ENCODE assay signal across 3 cellular contexts in the genomic region with DNA sequence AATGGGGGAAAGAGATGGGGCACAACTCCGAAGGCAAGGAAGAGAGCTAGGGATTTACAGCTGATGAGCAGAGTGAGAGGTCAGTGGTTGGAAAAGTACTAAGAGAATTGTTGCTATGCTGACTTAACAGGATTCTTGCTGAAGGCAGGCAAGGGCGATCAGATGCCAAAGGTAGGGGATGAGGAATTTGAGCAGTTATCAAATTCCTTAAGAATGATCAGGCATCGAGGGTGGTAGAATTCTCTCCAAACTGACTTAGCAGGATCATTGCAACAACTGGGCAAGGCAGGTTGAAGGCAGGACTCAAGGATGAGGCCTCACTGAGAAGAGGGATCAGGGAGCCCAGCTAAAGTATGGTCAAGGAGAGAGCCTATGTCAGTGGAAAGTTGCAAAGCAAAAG.
TF ChIP-seq lines count a peak whose summit lies in the region.

No MANE protein-coding gene starts in this region.

TF ChIP-seq in GM23338, 12 proteins besides CTCF, POLR2A, EP300 and RAD21 (continues in another document):
- TF ChIP-seq NANOG (IDR thresholded peaks at IDR 0.05; ENCODE audit: borderline replicate concordance) = no peak
- no peak for TF ChIP-seq STAT1 (IDR thresholded peaks at IDR 0.05; ENCODE audit: unreplicated experiment)
- TF ChIP-seq JUNB (IDR thresholded peaks at IDR 0.05; ENCODE audit: unreplicated experiment) = no peak
- TF ChIP-seq, protein P1, sequence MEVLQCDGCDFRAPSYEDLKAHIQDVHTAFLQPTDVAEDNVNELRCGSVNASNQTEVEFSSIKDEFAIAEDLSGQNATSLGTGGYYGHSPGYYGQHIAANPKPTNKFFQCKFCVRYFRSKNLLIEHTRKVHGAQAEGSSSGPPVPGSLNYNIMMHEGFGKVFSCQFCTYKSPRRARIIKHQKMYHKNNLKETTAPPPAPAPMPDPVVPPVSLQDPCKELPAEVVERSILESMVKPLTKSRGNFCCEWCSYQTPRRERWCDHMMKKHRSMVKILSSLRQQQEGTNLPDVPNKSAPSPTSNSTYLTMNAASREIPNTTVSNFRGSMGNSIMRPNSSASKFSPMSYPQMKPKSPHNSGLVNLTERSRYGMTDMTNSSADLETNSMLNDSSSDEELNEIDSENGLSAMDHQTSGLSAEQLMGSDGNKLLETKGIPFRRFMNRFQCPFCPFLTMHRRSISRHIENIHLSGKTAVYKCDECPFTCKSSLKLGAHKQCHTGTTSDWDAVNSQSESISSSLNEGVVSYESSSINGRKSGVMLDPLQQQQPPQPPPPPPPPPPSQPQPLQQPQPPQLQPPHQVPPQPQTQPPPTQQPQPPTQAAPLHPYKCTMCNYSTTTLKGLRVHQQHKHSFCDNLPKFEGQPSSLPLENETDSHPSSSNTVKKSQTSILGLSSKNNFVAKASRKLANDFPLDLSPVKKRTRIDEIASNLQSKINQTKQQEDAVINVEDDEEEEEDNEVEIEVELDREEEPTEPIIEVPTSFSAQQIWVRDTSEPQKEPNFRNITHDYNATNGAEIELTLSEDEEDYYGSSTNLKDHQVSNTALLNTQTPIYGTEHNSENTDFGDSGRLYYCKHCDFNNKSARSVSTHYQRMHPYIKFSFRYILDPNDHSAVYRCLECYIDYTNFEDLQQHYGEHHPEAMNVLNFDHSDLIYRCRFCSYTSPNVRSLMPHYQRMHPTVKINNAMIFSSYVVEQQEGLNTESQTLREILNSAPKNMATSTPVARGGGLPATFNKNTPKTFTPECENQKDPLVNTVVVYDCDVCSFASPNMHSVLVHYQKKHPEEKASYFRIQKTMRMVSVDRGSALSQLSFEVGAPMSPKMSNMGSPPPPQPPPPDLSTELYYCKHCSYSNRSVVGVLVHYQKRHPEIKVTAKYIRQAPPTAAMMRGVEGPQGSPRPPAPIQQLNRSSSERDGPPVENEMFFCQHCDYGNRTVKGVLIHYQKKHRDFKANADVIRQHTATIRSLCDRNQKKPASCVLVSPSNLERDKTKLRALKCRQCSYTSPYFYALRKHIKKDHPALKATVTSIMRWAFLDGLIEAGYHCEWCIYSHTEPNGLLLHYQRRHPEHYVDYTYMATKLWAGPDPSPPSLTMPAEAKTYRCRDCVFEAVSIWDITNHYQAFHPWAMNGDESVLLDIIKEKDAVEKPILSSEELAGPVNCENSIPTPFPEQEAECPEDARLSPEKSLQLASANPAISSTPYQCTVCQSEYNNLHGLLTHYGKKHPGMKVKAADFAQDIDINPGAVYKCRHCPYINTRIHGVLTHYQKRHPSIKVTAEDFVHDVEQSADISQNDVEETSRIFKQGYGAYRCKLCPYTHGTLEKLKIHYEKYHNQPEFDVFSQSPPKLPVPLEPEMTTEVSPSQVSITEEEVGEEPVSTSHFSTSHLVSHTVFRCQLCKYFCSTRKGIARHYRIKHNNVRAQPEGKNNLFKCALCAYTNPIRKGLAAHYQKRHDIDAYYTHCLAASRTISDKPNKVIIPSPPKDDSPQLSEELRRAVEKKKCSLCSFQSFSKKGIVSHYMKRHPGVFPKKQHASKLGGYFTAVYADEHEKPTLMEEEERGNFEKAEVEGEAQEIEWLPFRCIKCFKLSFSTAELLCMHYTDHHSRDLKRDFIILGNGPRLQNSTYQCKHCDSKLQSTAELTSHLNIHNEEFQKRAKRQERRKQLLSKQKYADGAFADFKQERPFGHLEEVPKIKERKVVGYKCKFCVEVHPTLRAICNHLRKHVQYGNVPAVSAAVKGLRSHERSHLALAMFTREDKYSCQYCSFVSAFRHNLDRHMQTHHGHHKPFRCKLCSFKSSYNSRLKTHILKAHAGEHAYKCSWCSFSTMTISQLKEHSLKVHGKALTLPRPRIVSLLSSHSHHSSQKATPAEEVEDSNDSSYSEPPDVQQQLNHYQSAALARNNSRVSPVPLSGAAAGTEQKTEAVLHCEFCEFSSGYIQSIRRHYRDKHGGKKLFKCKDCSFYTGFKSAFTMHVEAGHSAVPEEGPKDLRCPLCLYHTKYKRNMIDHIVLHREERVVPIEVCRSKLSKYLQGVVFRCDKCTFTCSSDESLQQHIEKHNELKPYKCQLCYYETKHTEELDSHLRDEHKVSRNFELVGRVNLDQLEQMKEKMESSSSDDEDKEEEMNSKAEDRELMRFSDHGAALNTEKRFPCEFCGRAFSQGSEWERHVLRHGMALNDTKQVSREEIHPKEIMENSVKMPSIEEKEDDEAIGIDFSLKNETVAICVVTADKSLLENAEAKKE (CRISPR knock-in tag; IDR thresholded peaks at IDR 0.05) = no peak
- TF ChIP-seq ZNF114 (CRISPR knock-in tag; IDR thresholded peaks at IDR 0.05) = no peak
- no peak for TF ChIP-seq CREB1 (CRISPR knock-in tag; IDR thresholded peaks at IDR 0.05; ENCODE audit: low read depth)
- no peak for TF ChIP-seq EZH2phosphoT487 (IDR thresholded peaks at IDR 0.05; ENCODE audit: unreplicated experiment)
- no peak for TF ChIP-seq EZH2 (IDR thresholded peaks at IDR 0.05; ENCODE audit: low read depth, unreplicated experiment)

TF ChIP-seq in H1, 55 proteins besides CTCF, POLR2A, EP300 and RAD21 (continues in another document):
- TF ChIP-seq MAFK (IDR thresholded peaks at IDR 0.05; ENCODE audit: low read depth, low read length) (no peak), SP1 (IDR thresholded peaks at IDR 0.05; ENCODE audit: low read depth, low read length) (no peak), SRF (IDR thresholded peaks at IDR 0.05; ENCODE audit: low read depth, low read length) (no peak), BACH1 (IDR thresholded peaks at IDR 0.05; ENCODE audit: low read length) (no peak), KDM4A (IDR thresholded peaks at IDR 0.05; ENCODE audit: low read depth, low read length, severe bottlenecking) (no peak), ATF3 (IDR thresholded peaks at IDR 0.05; ENCODE audit: insufficient read depth, low read depth, low read length) (no peak), CTBP2 (IDR thresholded peaks at IDR 0.05; ENCODE audit: borderline replicate concordance, insufficient read depth, insufficient read length, low read length) (no peak), GTF2F1 (IDR thresholded peaks at IDR 0.05; ENCODE audit: borderline replicate concordance, low read depth, low read length) (no peak)
- TF ChIP-seq, protein P2, sequence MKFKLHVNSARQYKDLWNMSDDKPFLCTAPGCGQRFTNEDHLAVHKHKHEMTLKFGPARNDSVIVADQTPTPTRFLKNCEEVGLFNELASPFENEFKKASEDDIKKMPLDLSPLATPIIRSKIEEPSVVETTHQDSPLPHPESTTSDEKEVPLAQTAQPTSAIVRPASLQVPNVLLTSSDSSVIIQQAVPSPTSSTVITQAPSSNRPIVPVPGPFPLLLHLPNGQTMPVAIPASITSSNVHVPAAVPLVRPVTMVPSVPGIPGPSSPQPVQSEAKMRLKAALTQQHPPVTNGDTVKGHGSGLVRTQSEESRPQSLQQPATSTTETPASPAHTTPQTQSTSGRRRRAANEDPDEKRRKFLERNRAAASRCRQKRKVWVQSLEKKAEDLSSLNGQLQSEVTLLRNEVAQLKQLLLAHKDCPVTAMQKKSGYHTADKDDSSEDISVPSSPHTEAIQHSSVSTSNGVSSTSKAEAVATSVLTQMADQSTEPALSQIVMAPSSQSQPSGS (IDR thresholded peaks at IDR 0.05; ENCODE audit: low read length) = no peak

TF ChIP-seq in SK-N-SH, 30 proteins besides CTCF, POLR2A, EP300 and RAD21:
- TF ChIP-seq, protein P3, sequence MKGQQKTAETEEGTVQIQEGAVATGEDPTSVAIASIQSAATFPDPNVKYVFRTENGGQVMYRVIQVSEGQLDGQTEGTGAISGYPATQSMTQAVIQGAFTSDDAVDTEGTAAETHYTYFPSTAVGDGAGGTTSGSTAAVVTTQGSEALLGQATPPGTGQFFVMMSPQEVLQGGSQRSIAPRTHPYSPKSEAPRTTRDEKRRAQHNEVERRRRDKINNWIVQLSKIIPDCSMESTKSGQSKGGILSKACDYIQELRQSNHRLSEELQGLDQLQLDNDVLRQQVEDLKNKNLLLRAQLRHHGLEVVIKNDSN (IDR thresholded peaks at IDR 0.05; ENCODE audit: borderline replicate concordance, low read depth) = no peak
- TF ChIP-seq MAX (IDR thresholded peaks at IDR 0.05; ENCODE audit: low read depth) (no peak), CHD2 (IDR thresholded peaks at IDR 0.05; ENCODE audit: low read length, partially characterized antibody) (no peak), YY1 (IDR thresholded peaks at IDR 0.05; ENCODE audit: low read depth) (no peak), ZBTB33 (IDR thresholded peaks at IDR 0.05; ENCODE audit: borderline replicate concordance, low read depth) (no peak), ELF1 (IDR thresholded peaks at IDR 0.05) (no peak), POLR2AphosphoS5 (IDR thresholded peaks at IDR 0.05; ENCODE audit: low read depth, low read length) (no peak), SMC3 (IDR thresholded peaks at IDR 0.05; ENCODE audit: low read depth, low read length) (no peak), RCOR1 (IDR thresholded peaks at IDR 0.05; ENCODE audit: low read length) (no peak), GATA2 (CRISPR knock-in tag; IDR thresholded peaks at IDR 0.05) (no peak), TEAD4 (IDR thresholded peaks at IDR 0.05; ENCODE audit: borderline replicate concordance, insufficient read depth) (no peak), MXI1 (IDR thresholded peaks at IDR 0.05; ENCODE audit: low read depth, low read length) (no peak), NFIC (IDR thresholded peaks at IDR 0.05; ENCODE audit: borderline replicate concordance) (no peak), RFX5 (IDR thresholded peaks at IDR 0.05; ENCODE audit: low read length) (no peak), GABPA (IDR thresholded peaks at IDR 0.05; ENCODE audit: low read depth) (no peak), FOXJ3 (CRISPR knock-in tag; IDR thresholded peaks at IDR 0.05) (no peak), TCF12 (IDR thresholded peaks at IDR 0.05) (no peak), MEF2A (IDR thresholded peaks at IDR 0.05; ENCODE audit: borderline replicate concordance, low read depth) (no peak)
- TF ChIP-seq, protein P4, sequence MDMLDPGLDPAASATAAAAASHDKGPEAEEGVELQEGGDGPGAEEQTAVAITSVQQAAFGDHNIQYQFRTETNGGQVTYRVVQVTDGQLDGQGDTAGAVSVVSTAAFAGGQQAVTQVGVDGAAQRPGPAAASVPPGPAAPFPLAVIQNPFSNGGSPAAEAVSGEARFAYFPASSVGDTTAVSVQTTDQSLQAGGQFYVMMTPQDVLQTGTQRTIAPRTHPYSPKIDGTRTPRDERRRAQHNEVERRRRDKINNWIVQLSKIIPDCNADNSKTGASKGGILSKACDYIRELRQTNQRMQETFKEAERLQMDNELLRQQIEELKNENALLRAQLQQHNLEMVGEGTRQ (IDR thresholded peaks at IDR 0.05; ENCODE audit: borderline replicate concordance, low read depth, low read length) = no peak
- TF ChIP-seq, protein P5, sequence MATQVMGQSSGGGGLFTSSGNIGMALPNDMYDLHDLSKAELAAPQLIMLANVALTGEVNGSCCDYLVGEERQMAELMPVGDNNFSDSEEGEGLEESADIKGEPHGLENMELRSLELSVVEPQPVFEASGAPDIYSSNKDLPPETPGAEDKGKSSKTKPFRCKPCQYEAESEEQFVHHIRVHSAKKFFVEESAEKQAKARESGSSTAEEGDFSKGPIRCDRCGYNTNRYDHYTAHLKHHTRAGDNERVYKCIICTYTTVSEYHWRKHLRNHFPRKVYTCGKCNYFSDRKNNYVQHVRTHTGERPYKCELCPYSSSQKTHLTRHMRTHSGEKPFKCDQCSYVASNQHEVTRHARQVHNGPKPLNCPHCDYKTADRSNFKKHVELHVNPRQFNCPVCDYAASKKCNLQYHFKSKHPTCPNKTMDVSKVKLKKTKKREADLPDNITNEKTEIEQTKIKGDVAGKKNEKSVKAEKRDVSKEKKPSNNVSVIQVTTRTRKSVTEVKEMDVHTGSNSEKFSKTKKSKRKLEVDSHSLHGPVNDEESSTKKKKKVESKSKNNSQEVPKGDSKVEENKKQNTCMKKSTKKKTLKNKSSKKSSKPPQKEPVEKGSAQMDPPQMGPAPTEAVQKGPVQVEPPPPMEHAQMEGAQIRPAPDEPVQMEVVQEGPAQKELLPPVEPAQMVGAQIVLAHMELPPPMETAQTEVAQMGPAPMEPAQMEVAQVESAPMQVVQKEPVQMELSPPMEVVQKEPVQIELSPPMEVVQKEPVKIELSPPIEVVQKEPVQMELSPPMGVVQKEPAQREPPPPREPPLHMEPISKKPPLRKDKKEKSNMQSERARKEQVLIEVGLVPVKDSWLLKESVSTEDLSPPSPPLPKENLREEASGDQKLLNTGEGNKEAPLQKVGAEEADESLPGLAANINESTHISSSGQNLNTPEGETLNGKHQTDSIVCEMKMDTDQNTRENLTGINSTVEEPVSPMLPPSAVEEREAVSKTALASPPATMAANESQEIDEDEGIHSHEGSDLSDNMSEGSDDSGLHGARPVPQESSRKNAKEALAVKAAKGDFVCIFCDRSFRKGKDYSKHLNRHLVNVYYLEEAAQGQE (IDR thresholded peaks at IDR 0.05; ENCODE audit: low read depth, low read length) = no peak
